ENCODE assay signal across 1 cellular context in the genomic region with DNA sequence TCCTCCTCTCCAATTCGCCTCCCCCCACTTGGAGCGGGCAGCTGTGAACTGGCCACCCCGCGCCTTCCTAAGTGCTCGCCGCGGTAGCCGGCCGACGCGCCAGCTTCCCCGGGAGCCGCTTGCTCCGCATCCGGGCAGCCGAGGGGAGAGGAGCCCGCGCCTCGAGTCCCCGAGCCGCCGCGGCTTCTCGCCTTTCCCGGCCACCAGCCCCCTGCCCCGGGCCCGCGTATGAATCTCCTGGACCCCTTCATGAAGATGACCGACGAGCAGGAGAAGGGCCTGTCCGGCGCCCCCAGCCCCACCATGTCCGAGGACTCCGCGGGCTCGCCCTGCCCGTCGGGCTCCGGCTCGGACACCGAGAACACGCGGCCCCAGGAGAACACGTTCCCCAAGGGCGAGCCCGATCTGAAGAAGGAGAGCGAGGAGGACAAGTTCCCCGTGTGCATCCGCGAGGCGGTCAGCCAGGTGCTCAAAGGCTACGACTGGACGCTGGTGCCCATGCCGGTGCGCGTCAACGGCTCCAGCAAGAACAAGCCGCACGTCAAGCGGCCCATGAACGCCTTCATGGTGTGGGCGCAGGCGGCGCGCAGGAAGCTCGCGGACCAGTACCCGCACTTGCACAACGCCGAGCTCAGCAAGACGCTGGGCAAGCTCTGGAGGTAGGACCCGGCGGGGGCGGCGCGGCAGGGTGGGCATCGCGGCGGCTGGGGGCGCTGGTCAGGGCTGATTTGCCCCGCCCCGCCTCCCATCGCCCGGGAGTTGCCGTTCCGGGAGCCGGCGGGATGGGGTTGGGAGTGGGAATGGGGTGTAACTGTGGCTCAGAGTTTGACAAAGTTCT.
A peak's percentile ranks its signal among the peaks of the same experiment; 100 is the strongest.
TF ChIP-seq lines count a peak whose summit lies in the region.

No MANE protein-coding gene starts in this region.

TF ChIP-seq in WTC11, 78 proteins besides CTCF, POLR2A, EP300 and RAD21 (continued from another document):
- TF ChIP-seq, protein P1, sequence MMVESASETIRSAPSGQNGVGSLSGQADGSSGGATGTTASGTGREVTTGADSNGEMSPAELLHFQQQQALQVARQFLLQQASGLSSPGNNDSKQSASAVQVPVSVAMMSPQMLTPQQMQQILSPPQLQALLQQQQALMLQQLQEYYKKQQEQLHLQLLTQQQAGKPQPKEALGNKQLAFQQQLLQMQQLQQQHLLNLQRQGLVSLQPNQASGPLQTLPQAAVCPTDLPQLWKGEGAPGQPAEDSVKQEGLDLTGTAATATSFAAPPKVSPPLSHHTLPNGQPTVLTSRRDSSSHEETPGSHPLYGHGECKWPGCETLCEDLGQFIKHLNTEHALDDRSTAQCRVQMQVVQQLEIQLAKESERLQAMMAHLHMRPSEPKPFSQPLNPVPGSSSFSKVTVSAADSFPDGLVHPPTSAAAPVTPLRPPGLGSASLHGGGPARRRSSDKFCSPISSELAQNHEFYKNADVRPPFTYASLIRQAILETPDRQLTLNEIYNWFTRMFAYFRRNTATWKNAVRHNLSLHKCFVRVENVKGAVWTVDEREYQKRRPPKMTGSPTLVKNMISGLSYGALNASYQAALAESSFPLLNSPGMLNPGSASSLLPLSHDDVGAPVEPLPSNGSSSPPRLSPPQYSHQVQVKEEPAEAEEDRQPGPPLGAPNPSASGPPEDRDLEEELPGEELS (CRISPR knock-in tag; IDR thresholded peaks at IDR 0.05), result 0 out of 2 replicates have a peak, but pooled peaks have one; percentile 36
- no peak for TF ChIP-seq ZNF416 (CRISPR knock-in tag; IDR thresholded peaks at IDR 0.05)
- TF ChIP-seq GRHL2 (CRISPR knock-in tag; IDR thresholded peaks at IDR 0.05; ENCODE audit: insufficient replicate concordance, severe bottlenecking), result no peak
- TF ChIP-seq NR2C2 (CRISPR knock-in tag; IDR thresholded peaks at IDR 0.05), result 0 out of 2 replicates have a peak, but pooled peaks have one; percentile 13
- TF ChIP-seq, protein P2, sequence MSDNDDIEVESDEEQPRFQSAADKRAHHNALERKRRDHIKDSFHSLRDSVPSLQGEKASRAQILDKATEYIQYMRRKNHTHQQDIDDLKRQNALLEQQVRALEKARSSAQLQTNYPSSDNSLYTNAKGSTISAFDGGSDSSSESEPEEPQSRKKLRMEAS (CRISPR knock-in tag; IDR thresholded peaks at IDR 0.05), result peak; percentile 63; the same call in 1 of the 2 replicates
- TF ChIP-seq ETV6 (CRISPR knock-in tag; IDR thresholded peaks at IDR 0.05), result peak; percentile 75
- TF ChIP-seq ELF4 (CRISPR knock-in tag; IDR thresholded peaks at IDR 0.05; ENCODE audit: low read depth), result no peak
- TF ChIP-seq, protein P3, sequence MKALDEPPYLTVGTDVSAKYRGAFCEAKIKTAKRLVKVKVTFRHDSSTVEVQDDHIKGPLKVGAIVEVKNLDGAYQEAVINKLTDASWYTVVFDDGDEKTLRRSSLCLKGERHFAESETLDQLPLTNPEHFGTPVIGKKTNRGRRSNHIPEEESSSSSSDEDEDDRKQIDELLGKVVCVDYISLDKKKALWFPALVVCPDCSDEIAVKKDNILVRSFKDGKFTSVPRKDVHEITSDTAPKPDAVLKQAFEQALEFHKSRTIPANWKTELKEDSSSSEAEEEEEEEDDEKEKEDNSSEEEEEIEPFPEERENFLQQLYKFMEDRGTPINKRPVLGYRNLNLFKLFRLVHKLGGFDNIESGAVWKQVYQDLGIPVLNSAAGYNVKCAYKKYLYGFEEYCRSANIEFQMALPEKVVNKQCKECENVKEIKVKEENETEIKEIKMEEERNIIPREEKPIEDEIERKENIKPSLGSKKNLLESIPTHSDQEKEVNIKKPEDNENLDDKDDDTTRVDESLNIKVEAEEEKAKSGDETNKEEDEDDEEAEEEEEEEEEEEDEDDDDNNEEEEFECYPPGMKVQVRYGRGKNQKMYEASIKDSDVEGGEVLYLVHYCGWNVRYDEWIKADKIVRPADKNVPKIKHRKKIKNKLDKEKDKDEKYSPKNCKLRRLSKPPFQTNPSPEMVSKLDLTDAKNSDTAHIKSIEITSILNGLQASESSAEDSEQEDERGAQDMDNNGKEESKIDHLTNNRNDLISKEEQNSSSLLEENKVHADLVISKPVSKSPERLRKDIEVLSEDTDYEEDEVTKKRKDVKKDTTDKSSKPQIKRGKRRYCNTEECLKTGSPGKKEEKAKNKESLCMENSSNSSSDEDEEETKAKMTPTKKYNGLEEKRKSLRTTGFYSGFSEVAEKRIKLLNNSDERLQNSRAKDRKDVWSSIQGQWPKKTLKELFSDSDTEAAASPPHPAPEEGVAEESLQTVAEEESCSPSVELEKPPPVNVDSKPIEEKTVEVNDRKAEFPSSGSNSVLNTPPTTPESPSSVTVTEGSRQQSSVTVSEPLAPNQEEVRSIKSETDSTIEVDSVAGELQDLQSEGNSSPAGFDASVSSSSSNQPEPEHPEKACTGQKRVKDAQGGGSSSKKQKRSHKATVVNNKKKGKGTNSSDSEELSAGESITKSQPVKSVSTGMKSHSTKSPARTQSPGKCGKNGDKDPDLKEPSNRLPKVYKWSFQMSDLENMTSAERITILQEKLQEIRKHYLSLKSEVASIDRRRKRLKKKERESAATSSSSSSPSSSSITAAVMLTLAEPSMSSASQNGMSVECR (CRISPR knock-in tag; IDR thresholded peaks at IDR 0.05; ENCODE audit: borderline replicate concordance), result 0 out of 2 replicates have a peak, but pooled peaks have one; percentile 75
- TF ChIP-seq, protein P4, sequence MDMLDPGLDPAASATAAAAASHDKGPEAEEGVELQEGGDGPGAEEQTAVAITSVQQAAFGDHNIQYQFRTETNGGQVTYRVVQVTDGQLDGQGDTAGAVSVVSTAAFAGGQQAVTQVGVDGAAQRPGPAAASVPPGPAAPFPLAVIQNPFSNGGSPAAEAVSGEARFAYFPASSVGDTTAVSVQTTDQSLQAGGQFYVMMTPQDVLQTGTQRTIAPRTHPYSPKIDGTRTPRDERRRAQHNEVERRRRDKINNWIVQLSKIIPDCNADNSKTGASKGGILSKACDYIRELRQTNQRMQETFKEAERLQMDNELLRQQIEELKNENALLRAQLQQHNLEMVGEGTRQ (CRISPR knock-in tag; IDR thresholded peaks at IDR 0.05), result no peak
- TF ChIP-seq ZNF121 (CRISPR knock-in tag; IDR thresholded peaks at IDR 0.05), result no peak
- no peak for TF ChIP-seq TEAD4 (CRISPR knock-in tag; IDR thresholded peaks at IDR 0.05)
- TF ChIP-seq FOXK1 (CRISPR knock-in tag; IDR thresholded peaks at IDR 0.05), result peak; percentile 49
